Comparison of ENCODE assay signal across 1 cellular context in the genomic region with DNA sequence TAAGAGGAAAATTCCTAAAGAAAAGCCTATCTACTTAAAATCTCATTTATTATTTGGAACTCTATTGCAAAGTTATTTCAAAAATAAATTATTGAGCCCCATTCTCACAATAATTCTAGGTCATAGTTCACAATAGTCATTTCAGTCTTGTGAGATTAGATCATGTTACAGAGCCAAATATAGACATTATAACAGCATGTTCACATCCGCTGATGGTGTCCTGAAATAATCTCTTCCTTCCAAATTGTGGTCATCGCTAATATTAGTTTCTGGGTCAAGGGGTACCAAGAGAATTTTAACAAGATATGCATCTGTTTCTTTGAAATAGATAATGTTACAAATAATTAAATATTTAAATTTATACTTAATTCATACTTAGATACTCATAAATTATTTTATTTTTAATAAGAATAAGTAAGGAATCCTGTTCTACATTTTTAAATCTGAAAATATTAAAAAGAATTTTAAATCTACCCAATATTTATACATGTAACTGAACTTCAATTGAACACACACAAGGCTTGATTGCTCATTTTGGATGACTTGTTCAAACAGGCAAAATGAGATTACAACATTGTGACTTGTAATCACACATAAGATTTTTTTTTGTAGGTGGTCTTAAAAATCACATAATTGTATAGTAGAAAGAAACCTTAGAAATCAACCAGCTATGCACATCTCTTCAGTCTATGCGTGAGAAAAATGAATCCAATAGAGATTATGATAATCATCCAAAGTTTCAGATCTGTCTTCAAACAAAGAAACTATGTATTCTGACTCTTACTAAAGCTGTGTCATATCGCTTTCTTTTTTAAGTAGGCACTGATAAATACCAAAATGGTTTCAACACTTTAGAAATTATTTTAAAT.
TF ChIP-seq lines count a peak whose summit lies in the region.

No MANE protein-coding gene starts in this region.

TF ChIP-seq in IMR-90, 13 proteins besides CTCF, POLR2A, EP300 and RAD21:
- TF ChIP-seq CEBPB (IDR thresholded peaks at IDR 0.05; ENCODE audit: low read depth, low read length) (peak; percentile 32; the same call in 1 of the 2 replicates), MXI1 (IDR thresholded peaks at IDR 0.05; ENCODE audit: borderline replicate concordance, low read depth, low read length) (no peak), MAFK (IDR thresholded peaks at IDR 0.05; ENCODE audit: low read depth, low read length) (no peak), RCOR1 (IDR thresholded peaks at IDR 0.05; ENCODE audit: insufficient replicate concordance, low read length) (no peak)
